37 cellular contexts compared by ENCODE assay signal in genomic region chr6:74567891-74568290, GRCh38.
A peak's percentile ranks its signal among the peaks of the same experiment; 100 is the strongest.
DNase-seq lines count a peak whose midpoint lies in the region; ATAC-seq, FAIRE-seq and TF ChIP-seq lines count a peak whose summit lies in the region.
"Had no signal": no experiment of that assay in that cellular context is flagged by ENCODE, and none has a peak within 500 bp of the region (broad histone marks: within the 10 kb centered on the region; RNA-seq: fewer than 3 reads in every experiment).

No MANE protein-coding gene starts in this region.

- CTCF ChIA-PET in GM12878 (lab: Yijun Ruan, JAX) = no interaction called here
- CTCF ChIA-PET in naive thymus-derived CD4-positive, alpha-beta T cell (lab: Charles Lee) = no interaction called here

- H3K4me3 Mint-ChIP-seq in naive thymus-derived CD4-positive, alpha-beta T cell = no peak overlapping the region
- H3K4me3 Mint-ChIP-seq: B cell; CD14-positive monocyte; CD4-positive, alpha-beta memory T cell; CD4-positive, alpha-beta T cell; CD4-positive, CD25-positive, alpha-beta regulatory T cell; CD8-positive, alpha-beta memory T cell; CD8-positive, alpha-beta T cell had no signal

- no TSS peak for BruUV-seq in GM12878 (replicated peaks; lab: Mats Ljungman, UMichigan)

- no peak overlapping the region for H3K4me3 ChIP-seq in GM12878
- H3K4me3 ChIP-seq in naive thymus-derived CD4-positive, alpha-beta T cell (ENCODE audit: low read length) = no peak overlapping the region
- no peak overlapping the region for H3K4me3 ChIP-seq in effector memory CD4-positive, alpha-beta T cell (ENCODE audit: insufficient read depth, low read depth, low read length, poor library complexity, severe bottlenecking)
- no peak overlapping the region for H3K4me3 ChIP-seq in tibial nerve
- H3K4me3 ChIP-seq: A549; BLaER1; BLaER1 treated with 17β-estradiol and CSF1 and Interleukin-3, amounts not matched to agents 10 nM and 100 nM had no signal

- H3K36me3 ChIP-seq in GM12878 (ENCODE audit: control insufficient read depth in 2 of 2, insufficient read depth in 2 of 2, low read length in 1 of 2) = no peaks in the 10 kb centered on the region
- no peaks in the 10 kb centered on the region for H3K36me3 ChIP-seq in naive thymus-derived CD4-positive, alpha-beta T cell (ENCODE audit: control insufficient read depth in 2 of 3, insufficient read depth in 3 of 3, low read length in 3 of 3)
- H3K36me3 ChIP-seq in effector memory CD4-positive, alpha-beta T cell (ENCODE audit: control insufficient read depth, insufficient read depth, low read length) = no peaks in the 10 kb centered on the region
- no peaks in the 10 kb centered on the region for H3K36me3 ChIP-seq in tibial nerve
- H3K36me3 ChIP-seq: BE2C; BLaER1; BLaER1 treated with 17β-estradiol and CSF1 and Interleukin-3, amounts not matched to agents 10 nM and 100 nM had no signal

- no peaks in the 10 kb centered on the region for H3K4me1 ChIP-seq in GM12878 (ENCODE audit: control insufficient read depth, insufficient read depth, low read length)
- no peaks in the 10 kb centered on the region for H3K4me1 ChIP-seq in naive thymus-derived CD4-positive, alpha-beta T cell (ENCODE audit: control insufficient read depth in 2 of 2, insufficient read depth in 2 of 2, low read length in 2 of 2)
- H3K4me1 ChIP-seq in effector memory CD4-positive, alpha-beta T cell (ENCODE audit: control insufficient read depth, insufficient read depth, low read length, poor library complexity, severe bottlenecking) = no peaks in the 10 kb centered on the region
- no peaks in the 10 kb centered on the region for H3K4me1 ChIP-seq in tibial nerve
- H3K4me1 ChIP-seq: A549, BE2C, BLaER1, Caco-2 had no signal

- H3K27me3 ChIP-seq in GM12878 (replicated peaks in 1 of 2; ENCODE audit: control insufficient read depth in 2 of 2, insufficient read depth in 2 of 2, low read length in 1 of 2) (no peaks in the 10 kb centered on the region), tibial nerve (no peaks in the 10 kb centered on the region)
- no peaks in the 10 kb centered on the region for H3K27me3 ChIP-seq in naive thymus-derived CD4-positive, alpha-beta T cell (ENCODE audit: control insufficient read depth in 2 of 2, insufficient read depth in 2 of 2, low read length in 2 of 2)
- no peaks in the 10 kb centered on the region for H3K27me3 ChIP-seq in effector memory CD4-positive, alpha-beta T cell (replicated peaks; ENCODE audit: control insufficient read depth, insufficient read depth, low read length, poor library complexity, severe bottlenecking)
- H3K27me3 ChIP-seq: BE2C; BLaER1; BLaER1 treated with 17β-estradiol and CSF1 and Interleukin-3, amounts not matched to agents 10 nM and 100 nM had no signal

- no peaks in the 10 kb centered on the region for H3K27me3 Mint-ChIP-seq in naive thymus-derived CD4-positive, alpha-beta T cell
- H3K27me3 Mint-ChIP-seq: B cell; CD4-positive, alpha-beta memory T cell; CD4-positive, alpha-beta T cell; CD4-positive, CD25-positive, alpha-beta regulatory T cell; CD8-positive, alpha-beta memory T cell had no signal

- TF ChIP-seq RAD21 in GM12878 (IDR thresholded peaks at IDR 0.05; ENCODE audit: insufficient read depth, low read depth, low read length) = no peak

- SMC1A ChIA-PET in GM12878 (lab: Charles Lee; ENCODE audit: uncharacterized antibody, unreplicated experiment) = interaction anchor here (1.2 to 2.5 kb wide), 4 partner anchors 8 to 159 kb away, joined by 3 to 11 read pairs (median 8); no protein-coding TSS in a partner anchor

- intact Hi-C loops in GM12878 (cut with micrococcal nuclease; ENCODE audit: unreplicated experiment) = no loop called here
- intact Hi-C loops in naive thymus-derived CD4-positive, alpha-beta T cell (cut with micrococcal nuclease) = no loop called here

- no peak for TF ChIP-seq POLR2A in GM12878 (IDR thresholded peaks at IDR 0.05; ENCODE audit: low read depth, low read length)
- no peak for TF ChIP-seq POLR2A in tibial nerve (IDR thresholded peaks at IDR 0.05)

- WGBS in GM12878 (ENCODE audit: insufficient coverage, insufficient replicate concordance, low lambda C conversion rate, missing lambda C conversion rate) = 11% methylated on average over 5 of the region's 5 CpGs
- 93 to 94% methylated on average over 5 of the region's 5 CpGs for WGBS in tibial nerve, 2 donors

- in situ Hi-C loops in GM12878 (cut with MboI) = no loop called here

- RAD21 ChIA-PET in GM12878 (lab: Charles Lee; ENCODE audit: unreplicated experiment) = no interaction called here

- H3K9me3 Mint-ChIP-seq in naive thymus-derived CD4-positive, alpha-beta T cell = peaks cover 0 to 2% (median 0%) of the 10 kb centered on the region in 11 donors
- H3K9me3 Mint-ChIP-seq: CD4-positive, alpha-beta T cell; CD8-positive, alpha-beta memory T cell; CD8-positive, alpha-beta T cell had no signal

- no peak overlapping the region for H3K27ac Mint-ChIP-seq in naive thymus-derived CD4-positive, alpha-beta T cell
- H3K27ac Mint-ChIP-seq: B cell; CD14-positive monocyte; CD4-positive, alpha-beta memory T cell; CD4-positive, alpha-beta T cell; CD4-positive, CD25-positive, alpha-beta regulatory T cell; CD8-positive, alpha-beta memory T cell; CD8-positive, alpha-beta T cell had no signal

- H3K4me1 Mint-ChIP-seq in naive thymus-derived CD4-positive, alpha-beta T cell = peaks cover 0 to 1% (median 0%) of the 10 kb centered on the region in 7 donors
- H3K4me1 Mint-ChIP-seq: B cell; CD14-positive monocyte; CD4-positive, alpha-beta memory T cell; CD4-positive, CD25-positive, alpha-beta regulatory T cell; CD8-positive, alpha-beta memory T cell had no signal

- no peak for TF ChIP-seq CTCF in GM12878 (IDR thresholded peaks at IDR 0.05 in 2 of 3, conservative IDR thresholded peaks at IDR 0.05 in 1 of 3; ENCODE audit: control insufficient read depth in 2 of 3, extremely low read depth in 1 of 3, insufficient read depth in 1 of 3, low read depth in 3 of 3, low read length in 3 of 3)
- TF ChIP-seq CTCF in tibial nerve (IDR thresholded peaks at IDR 0.05) = no peak

- no peak overlapping the region for H3K9ac ChIP-seq in GM12878 (ENCODE audit: control insufficient read depth, insufficient read depth, low read length)
- H3K9ac ChIP-seq: BLaER1; BLaER1 treated with 17β-estradiol and CSF1 and Interleukin-3, amounts not matched to agents 10 nM and 100 nM had no signal

- POLR2A ChIA-PET in GM12878 (lab: Charles Lee) = interaction anchor here (1.1 to 1.9 kb wide), 3 partner anchors 10 to 93 kb away, joined by 3 to 7 read pairs (median 3); no protein-coding TSS in a partner anchor
- POLR2A ChIA-PET in naive thymus-derived CD4-positive, alpha-beta T cell (lab: Charles Lee) = no interaction called here

- H3K9me3 ChIP-seq in GM12878 (replicated peaks; ENCODE audit: control insufficient read depth, insufficient read depth, low read length) = no peaks in the 10 kb centered on the region
- no peaks in the 10 kb centered on the region for H3K9me3 ChIP-seq in naive thymus-derived CD4-positive, alpha-beta T cell (ENCODE audit: control insufficient read depth in 2 of 3, low read length in 3 of 3)
- no peaks in the 10 kb centered on the region for H3K9me3 ChIP-seq in effector memory CD4-positive, alpha-beta T cell (ENCODE audit: control insufficient read depth, low read length)
- no peaks in the 10 kb centered on the region for H3K9me3 ChIP-seq in tibial nerve
- H3K9me3 ChIP-seq: A549; BE2C; BLaER1; BLaER1 treated with 17β-estradiol and CSF1 and Interleukin-3, amounts not matched to agents 10 nM and 100 nM; Caco-2 had no signal

- FAIRE-seq in HTR-8/SVneo (lab: Jason Lieb, UNC) (peak; percentile 31), GM12878 (lab: Jason Lieb, UNC) (no peak)
- FAIRE-seq: A204.1, A549, D721Med had no signal

- H3K79me2 ChIP-seq in GM12878 (ENCODE audit: control insufficient read depth, insufficient read depth, low read length) = no peaks in the 10 kb centered on the region

- H3K27ac ChIP-seq in GM12878 (ENCODE audit: control insufficient read depth, insufficient read depth) (no peak overlapping the region), tibial nerve (no peak overlapping the region)
- H3K27ac ChIP-seq in naive thymus-derived CD4-positive, alpha-beta T cell (ENCODE audit: low read depth, low read length) = no peak overlapping the region
- no peak overlapping the region for H3K27ac ChIP-seq in effector memory CD4-positive, alpha-beta T cell (ENCODE audit: insufficient read depth, low read length, poor library complexity, severe bottlenecking)
- H3K27ac ChIP-seq: 22Rv1; A549; BLaER1; BLaER1 treated with 17β-estradiol and CSF1 and Interleukin-3, amounts not matched to agents 10 nM and 100 nM; C4-2B had no signal

- no peak overlapping the region for H2AFZ ChIP-seq in GM12878 (ENCODE audit: control insufficient read depth, low read depth, low read length)

- no peaks in the 10 kb centered on the region for H3K36me3 Mint-ChIP-seq in naive thymus-derived CD4-positive, alpha-beta T cell
- H3K36me3 Mint-ChIP-seq: CD14-positive monocyte; CD4-positive, alpha-beta memory T cell; CD4-positive, CD25-positive, alpha-beta regulatory T cell; CD8-positive, alpha-beta memory T cell; CD8-positive, alpha-beta T cell had no signal

- DNase-seq in HTR-8/SVneo (ENCODE audit: insufficient read length, low spot score) (no peak), GM12878 (ENCODE audit: low read depth, low spot score) (no peak), GF-D8 (lab: John Stamatoyannopoulos, UW) (no peak), tibial nerve (ENCODE audit: low spot score in 2 of 2) (no peak)
- no peak for DNase-seq in naive thymus-derived CD4-positive, alpha-beta T cell
- no peak for DNase-seq in effector memory CD4-positive, alpha-beta T cell
- DNase-seq: 8988T; ACHN; AML-193; BE2C; C1 segment of cervical spinal cord; Caco-2; Calu3; CD4-positive, alpha-beta memory T cell; CD4-positive, alpha-beta T cell; CD4-positive, CD25-positive, alpha-beta regulatory T cell; CD8-positive, alpha-beta memory T cell; CD8-positive, alpha-beta T cell; COR-L47; DMS 273 treated with DMSO at 0.1 percent for 48 hours; DMS153; DMS53; DMS79; DMS79 treated with DMSO at 0.1 percent for 48 hours; DND-41; EL had no signal

- TF ChIP-seq EP300 in GM12878 (IDR thresholded peaks at IDR 0.05; ENCODE audit: borderline replicate concordance in 1 of 2, control insufficient read depth in 1 of 2, low read depth in 2 of 2, low read length in 2 of 2) (no peak), tibial nerve (IDR thresholded peaks at IDR 0.05) (no peak)

- ATAC-seq in GM18520 (IDR thresholded peaks at IDR 0.05; ENCODE audit: unreplicated experiment) (peak; percentile 69), HG02870 (IDR thresholded peaks at IDR 0.05; ENCODE audit: unreplicated experiment) (peak; percentile 44), GM12878 (peak; percentile 68)
- no peak for ATAC-seq in naive thymus-derived CD4-positive, alpha-beta T cell
- ATAC-seq: A549; CD8-positive, alpha-beta T cell had no signal

- no peak overlapping the region for H3K4me2 ChIP-seq in GM12878 (ENCODE audit: control insufficient read depth, insufficient read depth)
- H3K4me2 ChIP-seq: A549; BLaER1; BLaER1 treated with 17β-estradiol and CSF1 and Interleukin-3, amounts not matched to agents 10 nM and 100 nM had no signal

- H4K20me1 ChIP-seq in GM12878 (ENCODE audit: control insufficient read depth, insufficient read depth) = no peaks in the 10 kb centered on the region
- H4K20me1 ChIP-seq: BLaER1; BLaER1 treated with 17β-estradiol and CSF1 and Interleukin-3, amounts not matched to agents 10 nM and 100 nM had no signal
